ENCODE assay signal across 8 cellular contexts in genomic region chr15:69462493-69463181, GRCh38. TPM values are rescaled to one million over a fixed set of nuclear protein-coding genes. Genes with fewer than 3 reads are reported as not detected.
DNase-seq lines count a peak whose midpoint lies in the region; ATAC-seq, FAIRE-seq and TF ChIP-seq lines count a peak whose summit lies in the region.

No MANE protein-coding gene starts in this region.

- peaks cover 7% of the 10 kb centered on the region for H3K36me3 Mint-ChIP-seq in nephron (ENCODE audit: low read depth)

- peak overlapping the region; percentile 78 for H3K9ac ChIP-seq in ES-I3 (ENCODE audit: low read depth, low read length)

- peaks cover 3% of the 10 kb centered on the region; the same call in 1 of the 2 replicates for H3K4me1 ChIP-seq in ES-I3 (ENCODE audit: insufficient read depth, low read length)

- TF ChIP-seq CTCF in nephron (IDR thresholded peaks at IDR 0.05; ENCODE audit: unreplicated experiment in 3 of 3), result peak; percentile 84 to 95 (median 94)

- FAIRE-seq in H54 (lab: Jason Lieb, UNC), result no peak

- H3K36me3 ChIP-seq in ES-I3 (ENCODE audit: insufficient read depth, low read length), result peaks cover 3% of the 10 kb centered on the region; the same call in 1 of the 2 replicates

- no peaks in the 10 kb centered on the region for H3K9me3 ChIP-seq in ES-I3 (ENCODE audit: control insufficient read depth, insufficient read depth, low read length)

- ATAC-seq in stimulated activated naive CD8-positive, alpha-beta T cell treated with anti-CD3 and anti-CD28 coated beads, Interleukin-15, Interleukin-2, amounts not matched to agents 100 U/mL and 50 U/mL, for 24 hours, result peak; percentile 94

- peaks cover 3% of the 10 kb centered on the region for H3K27me3 Mint-ChIP-seq in nephron (ENCODE audit: low read depth)

- peaks cover 12% of the 10 kb centered on the region for H3K4me1 Mint-ChIP-seq in nephron

- peak overlapping the region; percentile 98 to 100 (median 98) for H3K27ac Mint-ChIP-seq in nephron

- DNase-seq in H54 (ENCODE audit: insufficient read length, low spot score) (peak; percentile 81), M059J (ENCODE audit: low read depth) (peak; percentile 59), fibroblast of the conjunctiva (ENCODE audit: low read depth) (peak; percentile 99)
- peak; percentile 97 for DNase-seq in activated effector memory CD4-positive, alpha-beta T cell treated with anti-CD3 and anti-CD28 coated beads, Interleukin-2, amount 50 U/mL, for 16 hours
- peak; percentile 95 for DNase-seq in stimulated activated naive CD8-positive, alpha-beta T cell treated with anti-CD3 and anti-CD28 coated beads, Interleukin-15, Interleukin-2, amounts not matched to agents 100 U/mL and 50 U/mL, for 24 hours

- H3K4me3 Mint-ChIP-seq in nephron, result peak overlapping the region; percentile 84 to 90 (median 90)

- H3K9me3 Mint-ChIP-seq in nephron, result no peaks in the 10 kb centered on the region

- TF ChIP-seq POLR2A in H54 (IDR thresholded peaks at IDR 0.05; ENCODE audit: low read depth, low read length), result peak; percentile 66
- TF ChIP-seq POLR2A in Raji (IDR thresholded peaks at IDR 0.05; ENCODE audit: insufficient read depth, low read depth, low read length), result peak; percentile 75

RNA-seq across cellular contexts. Expression of gene RPLP1, which starts 10.0 kb away (rescaled TPM):
- total RNA-seq in M059J (2014; rRNA removed; shearing (Covaris generic)), result 39.1 and 86.1 TPM in 2 replicates

RNA-seq across cellular contexts. Expression of gene KIF23, which starts 48.5 kb away (rescaled TPM):
- total RNA-seq in M059J (2014; rRNA removed; shearing (Covaris generic)), result 73.1 and 102 TPM in 2 replicates

Comparison
In these comparisons a context has a peak if more than half of its experiments do, and no peak if none do; other contexts are left out.
1. Peak in every context shown above with its lines: DNase-seq and ATAC-seq.